ENCODE assay signal across 11 cellular contexts in genomic region chr17:21161498-21162393, GRCh38. TPM values are rescaled to one million over a fixed set of nuclear protein-coding genes. Genes with fewer than 3 reads are reported as not detected.
DNase-seq lines count a peak whose midpoint lies in the region; ATAC-seq and TF ChIP-seq lines count a peak whose summit lies in the region.
"Had no signal": no experiment of that assay in that cellular context is flagged by ENCODE, and none has a peak within 500 bp of the region (broad histone marks: within the 10 kb centered on the region; RNA-seq: fewer than 3 reads in every experiment).

No MANE protein-coding gene starts in this region.

- 18 to 30% (median 28%) methylated on average over 7 of the region's 7 CpGs for WGBS in adrenal gland, 4 donors
- 33 to 41% (median 33%) methylated on average over 7 of the region's 7 CpGs for WGBS in heart left ventricle, 4 donors

- H3K4me1 Mint-ChIP-seq in neural crest cell = peaks cover 20% of the 10 kb centered on the region

- H3K27ac Mint-ChIP-seq in neural crest cell (ENCODE audit: unreplicated experiment) = peak overlapping the region; percentile 30
- H3K27ac Mint-ChIP-seq: activated T-cell treated with anti-CD3 and anti-CD28 coated beads, Interleukin-2, amount 50 U/mL, for 72 hours had no signal

- no peaks in the 10 kb centered on the region for H3K27me3 ChIP-seq in adrenal gland
- H3K27me3 ChIP-seq in heart left ventricle = no peaks in the 10 kb centered on the region
- H3K27me3 ChIP-seq: neural progenitor cell had no signal

- no peak for TF ChIP-seq CTCF in 22Rv1 (IDR thresholded peaks at IDR 0.05)
- TF ChIP-seq CTCF in adrenal gland (IDR thresholded peaks at IDR 0.05) = no peak
- TF ChIP-seq CTCF in heart left ventricle (IDR thresholded peaks at IDR 0.05) = no peak
- no peak for TF ChIP-seq CTCF in neural crest cell (conservative IDR thresholded peaks at IDR 0.05)

- ATAC-seq in heart left ventricle (peak in 3 of 4 donors; percentile 38 to 52 (median 47)), HG03175 (IDR thresholded peaks at IDR 0.05; ENCODE audit: unreplicated experiment) (no peak), GM18867 (IDR thresholded peaks at IDR 0.05; ENCODE audit: unreplicated experiment) (no peak), GM19035 (IDR thresholded peaks at IDR 0.05; ENCODE audit: unreplicated experiment) (no peak)
- ATAC-seq: activated T-cell treated with anti-CD3 and anti-CD28 coated beads, Interleukin-2, amount 50 U/mL, for 72 hours had no signal

- H3K4me3 Mint-ChIP-seq in neural crest cell = no peak overlapping the region
- H3K4me3 Mint-ChIP-seq: activated T-cell treated with anti-CD3 and anti-CD28 coated beads, Interleukin-2, amount 50 U/mL, for 72 hours; neural progenitor cell had no signal

- H3K27ac ChIP-seq in 22Rv1 = peak overlapping the region; percentile 12; the same call in 1 of the 2 replicates
- peak overlapping the region in 4 of 5 donors; percentile 14 to 76 (median 49) for H3K27ac ChIP-seq in adrenal gland
- peak overlapping the region; percentile 17 to 83 (median 64) for H3K27ac ChIP-seq in heart left ventricle
- H3K27ac ChIP-seq: neural progenitor cell had no signal

- H3K27me3 Mint-ChIP-seq in neural crest cell (ENCODE audit: low read depth) = no peaks in the 10 kb centered on the region

- H3K4me3 ChIP-seq in adrenal gland (peak overlapping the region in 1 of 4 donors; percentile 4), heart left ventricle (peak overlapping the region in 1 of 12 donors; percentile 8)
- H3K4me3 ChIP-seq: neural progenitor cell had no signal

- H3K9me3 ChIP-seq in adrenal gland (replicated peaks in 1 of 3) = no peaks in the 10 kb centered on the region
- no peaks in the 10 kb centered on the region for H3K9me3 ChIP-seq in heart left ventricle

- H3K4me1 ChIP-seq in adrenal gland (replicated peaks in 1 of 2) (peaks cover 0 to 26% of the 10 kb centered on the region in 2 donors), heart left ventricle (peaks cover 4 to 44% (median 26%) of the 10 kb centered on the region in 12 donors)
- H3K4me1 ChIP-seq: neural progenitor cell had no signal

- H3K9me3 Mint-ChIP-seq in neural crest cell = no peaks in the 10 kb centered on the region

- peaks cover 5% of the 10 kb centered on the region for H3K36me3 Mint-ChIP-seq in neural crest cell (ENCODE audit: low read depth)
- H3K36me3 Mint-ChIP-seq: neural progenitor cell had no signal

- no peak for DNase-seq in adrenal gland
- no peak for DNase-seq in heart left ventricle
- DNase-seq in neural crest cell (ENCODE audit: low read depth, low spot score) = no peak
- DNase-seq in activated CD4-positive, alpha-beta T cell treated with anti-CD3 and anti-CD28 coated beads for 4 hours = no peak
- DNase-seq: activated T-cell treated with anti-CD3 and anti-CD28 coated beads, Interleukin-2, amount 50 U/mL, for 72 hours; cerebellar nuclear complex had no signal

- H3K36me3 ChIP-seq in adrenal gland (replicated peaks in 1 of 2) (no peaks in the 10 kb centered on the region), heart left ventricle (no peaks in the 10 kb centered on the region)
- H3K36me3 ChIP-seq: neural progenitor cell had no signal

- intact Hi-C loops in adrenal gland (cut with DNase I) (no loop called here), heart left ventricle (cut with DNase I) (loop anchor here in 1 of 10 donors (5.0 kb wide), 1 partner anchor 34 kb away; the partner anchor contains the start of gene DHRS7B)

- TF ChIP-seq POLR2A in adrenal gland (IDR thresholded peaks at IDR 0.05) (no peak), heart left ventricle (IDR thresholded peaks at IDR 0.05) (no peak)

RNA-seq across cellular contexts. Expression of gene DHRS7B, which starts 35.0 kb away (rescaled TPM):
- total RNA-seq in adrenal gland (10 to 100 TPM; 18.0 to 65.5 (median 31.9) TPM), heart left ventricle (10 to 100 TPM; 20.2 to 45.2 (median 34.7) TPM), neural crest cell (14.8 and 15.6 TPM in 2 replicates)
- polyA plus RNA-seq in adrenal gland (10 to 100 TPM; 38.3 to 53.9 (median 45.4) TPM), heart left ventricle (10 to 100 TPM; 40.5 to 42.2 TPM)

RNA-seq across cellular contexts. Expression of gene TMEM11, which starts 52.2 kb away (rescaled TPM):
- total RNA-seq in adrenal gland (10 to 100 TPM; 12.4 to 75.8 (median 21.8) TPM), heart left ventricle (10 to 100 TPM; 23.2 to 46.6 (median 32.0) TPM), neural crest cell (31.3 and 31.6 TPM in 2 replicates)
- polyA plus RNA-seq in adrenal gland (10 to 100 TPM; 25.9 to 31.6 (median 28.7) TPM), heart left ventricle (10 to 100 TPM; 59.2 to 59.7 TPM)

Comparison
In these comparisons a context has a peak if more than half of its experiments do, and no peak if none do; other contexts are left out.
1. H3K27ac ChIP-seq: peak in every context shown above with its lines; median percentile 64 in heart left ventricle; 49 in adrenal gland; 12 in 22Rv1.
2. ATAC-seq: peak in heart left ventricle (3 of 4); none in HG03175 (single experiment), GM18867 (single experiment) and GM19035 (single experiment).